ENCODE assay signal across 14 cellular contexts in the genomic region with DNA sequence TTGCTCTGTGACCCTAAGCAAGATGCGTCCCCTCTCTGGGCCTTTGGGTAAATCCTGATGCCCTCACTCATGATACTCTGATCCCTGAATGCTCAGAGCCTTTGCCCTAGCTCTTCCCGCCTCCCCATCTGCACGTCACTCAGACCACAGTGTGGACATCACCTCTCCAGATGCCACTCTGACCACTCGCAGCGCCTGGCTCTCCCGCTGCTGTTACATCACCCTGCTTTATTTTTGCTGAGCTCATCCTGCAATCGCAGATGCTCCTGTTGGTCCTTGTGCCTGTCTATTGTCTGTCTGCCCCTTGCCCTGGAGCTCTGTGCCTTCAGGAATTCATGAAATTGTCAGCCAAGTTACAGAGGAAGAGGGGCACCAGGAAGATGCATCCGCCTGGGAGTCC. TPM values are rescaled to one million over a fixed set of nuclear protein-coding genes. Genes with fewer than 3 reads are reported as not detected.
DNase-seq lines count a peak whose midpoint lies in the region; ATAC-seq and FAIRE-seq lines count a peak whose summit lies in the region.
"Had no signal": no experiment of that assay in that cellular context is flagged by ENCODE, and none has a peak within 500 bp of the region (broad histone marks: within the 10 kb centered on the region; RNA-seq: fewer than 3 reads in every experiment).

No MANE protein-coding gene starts in this region.

- H3K4me1 Mint-ChIP-seq in activated T-helper 2 cell treated with anti-CD3 and anti-CD28 coated beads, Interferon-gamma antibody, Interleukin-2, Interleukin-4, amounts not matched to agents 10 μg/mL and 5 μg/mL and 100 μg/mL, durations not matched to agents 14 hours and 24 hours and 36 hours (ENCODE audit: low read depth) = peaks cover 38% of the 10 kb centered on the region

- H3K4me3 ChIP-seq in right cardiac atrium (ENCODE audit: low read length) = no peak overlapping the region
- no peak overlapping the region for H3K4me3 ChIP-seq in H7 (ENCODE audit: insufficient read depth, low read depth, low read length)
- H3K4me3 ChIP-seq in effector memory CD4-positive, alpha-beta T cell (ENCODE audit: insufficient read depth, low read depth, low read length, poor library complexity, severe bottlenecking) = no peak overlapping the region
- H3K4me3 ChIP-seq: dorsolateral prefrontal cortex, hepatocyte had no signal

- intact Hi-C loops in cardiac septum (cut with DNase I) (no loop called here), right cardiac atrium (cut with DNase I) (loop anchor here in 3 of 4 donors (5.0 to 10.0 kb wide), 3 partner anchors 124 to 224 kb away; a partner anchor contains a TSS)
- intact Hi-C loops in activated T-helper 2 cell treated with anti-CD3 and anti-CD28 coated beads, Interferon-gamma antibody, Interleukin-2, Interleukin-4, amounts not matched to agents 10 μg/mL and 5 μg/mL and 100 μg/mL, durations not matched to agents 14 hours and 24 hours and 36 hours (cut with micrococcal nuclease) = loop anchor here (10.0 kb wide), 2 partner anchors 54 to 704 kb away; a partner anchor contains a TSS

- no peak overlapping the region for H3K27ac ChIP-seq in right cardiac atrium (ENCODE audit: low read length)
- no peak overlapping the region for H3K27ac ChIP-seq in effector memory CD4-positive, alpha-beta T cell (ENCODE audit: insufficient read depth, low read length, poor library complexity, severe bottlenecking)
- H3K27ac ChIP-seq: brain microvascular endothelial cell, dorsolateral prefrontal cortex, hepatocyte had no signal

- no peaks in the 10 kb centered on the region for H3K4me1 ChIP-seq in right cardiac atrium (ENCODE audit: control insufficient read depth, insufficient read depth, low read length)
- peaks cover 39% of the 10 kb centered on the region for H3K4me1 ChIP-seq in effector memory CD4-positive, alpha-beta T cell (ENCODE audit: control insufficient read depth, insufficient read depth, low read length, poor library complexity, severe bottlenecking)

- no peak for ATAC-seq in right cardiac atrium

- WGBS in right cardiac atrium = 76% methylated on average over 8 of the region's 8 CpGs

- H3K27me3 ChIP-seq in right cardiac atrium (ENCODE audit: control insufficient read depth, insufficient read depth) (no peaks in the 10 kb centered on the region), H7 (ENCODE audit: control insufficient read depth, insufficient read depth, low read length) (peaks cover 3% of the 10 kb centered on the region)
- no peaks in the 10 kb centered on the region for H3K27me3 ChIP-seq in effector memory CD4-positive, alpha-beta T cell (replicated peaks; ENCODE audit: control insufficient read depth, insufficient read depth, low read length, poor library complexity, severe bottlenecking)
- H3K27me3 ChIP-seq: brain microvascular endothelial cell, dorsolateral prefrontal cortex, hepatocyte had no signal

- DNase-seq in cardiac septum (ENCODE audit: low spot score) (peak; percentile 87), right cardiac atrium (no peak), RCC 7860 (ENCODE audit: low spot score) (peak; percentile 29), urothelium cell line (ENCODE audit: low spot score) (no peak), H7 (no peak), NCI-H2227 treated with DMSO at 0.1 percent for 48 hours (lab: John Stamatoyannopoulos, UW) (no peak)
- no peak for DNase-seq in activated T-helper 2 cell treated with anti-CD3 and anti-CD28 coated beads, Interferon-gamma antibody, Interleukin-2, Interleukin-4, amounts not matched to agents 10 μg/mL and 5 μg/mL and 100 μg/mL, durations not matched to agents 14 hours and 24 hours and 36 hours (ENCODE audit: low spot score)
- DNase-seq in effector memory CD4-positive, alpha-beta T cell = no peak
- DNase-seq: brain microvascular endothelial cell, dorsolateral prefrontal cortex, H9 had no signal

- H3K36me3 Mint-ChIP-seq in activated T-helper 2 cell treated with anti-CD3 and anti-CD28 coated beads, Interferon-gamma antibody, Interleukin-2, Interleukin-4, amounts not matched to agents 10 μg/mL and 5 μg/mL and 100 μg/mL, durations not matched to agents 14 hours and 24 hours and 36 hours (ENCODE audit: low read depth) = peaks cover 47% of the 10 kb centered on the region

- no peaks in the 10 kb centered on the region for H3K9me3 ChIP-seq in right cardiac atrium (ENCODE audit: control insufficient read depth, low read length)
- H3K9me3 ChIP-seq in effector memory CD4-positive, alpha-beta T cell (ENCODE audit: control insufficient read depth, low read length) = no peaks in the 10 kb centered on the region

- H3K4me3 Mint-ChIP-seq in activated T-helper 2 cell treated with anti-CD3 and anti-CD28 coated beads, Interferon-gamma antibody, Interleukin-2, Interleukin-4, amounts not matched to agents 10 μg/mL and 5 μg/mL and 100 μg/mL, durations not matched to agents 14 hours and 24 hours and 36 hours (ENCODE audit: low read depth) = no peak overlapping the region
- H3K4me3 Mint-ChIP-seq: H9 had no signal

- FAIRE-seq in RCC 7860 (lab: Jason Lieb, UNC) = no peak
- FAIRE-seq in urothelium cell line (lab: Jason Lieb, UNC) = peak; percentile 32

- peak overlapping the region; percentile 55 for H3K27ac Mint-ChIP-seq in activated T-helper 2 cell treated with anti-CD3 and anti-CD28 coated beads, Interferon-gamma antibody, Interleukin-2, Interleukin-4, amounts not matched to agents 10 μg/mL and 5 μg/mL and 100 μg/mL, durations not matched to agents 14 hours and 24 hours and 36 hours

- H3K27me3 Mint-ChIP-seq in activated T-helper 2 cell treated with anti-CD3 and anti-CD28 coated beads, Interferon-gamma antibody, Interleukin-2, Interleukin-4, amounts not matched to agents 10 μg/mL and 5 μg/mL and 100 μg/mL, durations not matched to agents 14 hours and 24 hours and 36 hours (ENCODE audit: low read depth) = no peaks in the 10 kb centered on the region

- H3K9me3 Mint-ChIP-seq in activated T-helper 2 cell treated with anti-CD3 and anti-CD28 coated beads, Interferon-gamma antibody, Interleukin-2, Interleukin-4, amounts not matched to agents 10 μg/mL and 5 μg/mL and 100 μg/mL, durations not matched to agents 14 hours and 24 hours and 36 hours = no peaks in the 10 kb centered on the region
- H3K9me3 Mint-ChIP-seq: H9 had no signal

- H3K36me3 ChIP-seq in H7 (replicated peaks; ENCODE audit: control insufficient read depth, insufficient read depth, low read length) = no peaks in the 10 kb centered on the region
- H3K36me3 ChIP-seq in effector memory CD4-positive, alpha-beta T cell (ENCODE audit: control insufficient read depth, insufficient read depth, low read length) = peaks cover 5% of the 10 kb centered on the region
- H3K36me3 ChIP-seq: brain microvascular endothelial cell had no signal

RNA-seq across cellular contexts. Expression of a gene that starts 5.5 kb away (rescaled TPM):
- total RNA-seq in cardiac septum (0.32 TPM), right cardiac atrium (1 to 10 TPM in 1 of 4 donors, under 1 TPM in 3; 0.17 to 1.5 (median 0.26) TPM)
- polyA plus RNA-seq in right cardiac atrium = 0.81 TPM
- 148 and 152 TPM in 2 replicates for total RNA-seq in activated T-helper 2 cell treated with anti-CD3 and anti-CD28 coated beads, Interferon-gamma antibody, Interleukin-2, Interleukin-4, amounts not matched to agents 10 μg/mL and 5 μg/mL and 100 μg/mL, durations not matched to agents 14 hours and 24 hours and 36 hours
- total RNA-seq in H7 (2014; rRNA removed; shearing (Covaris generic)) = not detected in 2 replicates
- total RNA-seq: fibroblast of lung, H9 had no signal
- polyA plus RNA-seq: BJ, fibroblast of lung, hepatocyte had no signal

RNA-seq across cellular contexts. Expression of a gene that starts 14.6 kb away (rescaled TPM):
- total RNA-seq in cardiac septum = 0.78 TPM
- 1 to 10 TPM in 1 of 4 donors, under 1 TPM in 3; 0.09 to 3.7 (median 0.43) TPM for total RNA-seq in right cardiac atrium
- polyA plus RNA-seq in right cardiac atrium = 0.54 TPM
- 919 and 932 TPM in 2 replicates for total RNA-seq in activated T-helper 2 cell treated with anti-CD3 and anti-CD28 coated beads, Interferon-gamma antibody, Interleukin-2, Interleukin-4, amounts not matched to agents 10 μg/mL and 5 μg/mL and 100 μg/mL, durations not matched to agents 14 hours and 24 hours and 36 hours
- total RNA-seq in H7 (2014; rRNA removed; shearing (Covaris generic)) = 0.41 and 0.59 TPM in 2 replicates

RNA-seq across cellular contexts. Expression of a gene that starts 28.2 kb away (rescaled TPM):
- total RNA-seq in cardiac septum (5.0 TPM), right cardiac atrium (1 to 10 TPM; 7.0 to 9.0 (median 7.4) TPM)
- polyA plus RNA-seq in right cardiac atrium = 6.4 TPM
- total RNA-seq in activated T-helper 2 cell treated with anti-CD3 and anti-CD28 coated beads, Interferon-gamma antibody, Interleukin-2, Interleukin-4, amounts not matched to agents 10 μg/mL and 5 μg/mL and 100 μg/mL, durations not matched to agents 14 hours and 24 hours and 36 hours = 11.1 TPM in 2 replicates
- total RNA-seq in H7 (2014; rRNA removed; shearing (Covaris generic)) = 10.2 and 15.4 TPM in 2 replicates

Comparison
In these comparisons a context has a peak if more than half of its experiments do, and no peak if none do; other contexts are left out.
1. DNase-seq: peak in cardiac septum (single experiment) and RCC 7860 (single experiment); none in right cardiac atrium (0 of 3), activated T-helper 2 cell treated with anti-CD3 and anti-CD28 coated beads, Interferon-gamma antibody, Interleukin-2, Interleukin-4, amounts not matched to agents 10 μg/mL and 5 μg/mL and 100 μg/mL, durations not matched to agents 14 hours and 24 hours and 36 hours (single experiment), urothelium cell line (single experiment), H7 (single experiment), effector memory CD4-positive, alpha-beta T cell (0 of 3) and NCI-H2227 treated with DMSO at 0.1 percent for 48 hours (single experiment).
2. RNA of a gene that starts 5.5 kb away (total RNA-seq): 148 to 152 TPM in activated T-helper 2 cell treated with anti-CD3 and anti-CD28 coated beads, Interferon-gamma antibody, Interleukin-2, Interleukin-4, amounts not matched to agents 10 μg/mL and 5 μg/mL and 100 μg/mL, durations not matched to agents 14 hours and 24 hours and 36 hours; 0.32 TPM in cardiac septum (single experiment), 0.17 to 1.5 TPM in right cardiac atrium and not detected in H7; every median in the first group is over 10 times any median in the second.
3. RNA of a gene that starts 14.6 kb away (total RNA-seq): 919 to 932 TPM in activated T-helper 2 cell treated with anti-CD3 and anti-CD28 coated beads, Interferon-gamma antibody, Interleukin-2, Interleukin-4, amounts not matched to agents 10 μg/mL and 5 μg/mL and 100 μg/mL, durations not matched to agents 14 hours and 24 hours and 36 hours; 0.78 TPM in cardiac septum (single experiment), 0.09 to 3.7 TPM in right cardiac atrium and 0.41 to 0.59 TPM in H7; every median in the first group is over 100 times any median in the second.